Comparison of ENCODE assay signal across 8 cellular contexts in the genomic region with DNA sequence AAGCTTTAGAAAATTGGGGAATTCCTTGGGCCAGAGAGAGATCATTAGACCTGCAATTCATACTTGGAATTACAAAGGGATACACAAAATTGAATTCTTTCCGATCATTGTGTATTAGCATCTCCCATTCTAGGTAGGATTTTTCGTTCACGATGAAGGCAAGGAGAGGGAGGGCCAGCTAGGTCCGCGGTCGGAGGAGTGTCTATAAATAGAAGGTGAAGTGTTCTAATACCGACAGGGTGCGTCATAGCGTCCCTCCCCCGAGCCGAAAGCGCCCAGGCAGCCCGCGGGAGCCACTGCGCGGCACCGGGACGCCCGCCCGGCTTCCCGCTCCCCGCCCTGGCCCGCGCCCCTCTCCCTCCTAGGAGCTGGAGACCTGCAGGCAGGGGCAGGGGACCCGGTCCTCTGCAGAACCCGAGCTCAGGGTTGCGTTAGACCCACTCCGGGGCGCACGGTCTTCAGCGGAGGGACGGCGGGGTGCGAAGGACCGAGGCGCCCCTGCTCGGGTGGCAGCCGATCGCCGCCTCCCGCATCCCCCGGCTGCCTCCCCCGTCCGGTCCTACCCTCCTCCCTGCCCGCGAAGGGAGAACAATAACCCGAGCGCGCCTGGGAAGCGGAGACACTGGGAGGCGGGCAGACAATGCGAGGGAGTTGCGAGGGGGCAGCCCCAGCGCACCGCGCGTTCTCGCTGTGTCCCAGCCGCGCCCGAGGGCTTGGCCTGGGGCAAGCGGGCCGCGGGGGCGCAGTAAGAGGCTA.
DNase-seq lines count a peak whose midpoint lies in the region; ATAC-seq, FAIRE-seq and TF ChIP-seq lines count a peak whose summit lies in the region.

No MANE protein-coding gene starts in this region.

- peak; percentile 85 for DNase-seq in D341Med (ENCODE audit: low spot score)
- peak; percentile 78 for DNase-seq in HS-5 (ENCODE audit: low read depth)
- peak; percentile 79 to 81 for DNase-seq in NOMO-1 (lab: John Stamatoyannopoulos, UW; ENCODE audit: unreplicated experiment in 2 of 2)
- peak; percentile 78 for DNase-seq in activated CD8-positive, alpha-beta memory T cell treated with anti-CD3 and anti-CD28 coated beads, Interleukin-2, amount 50 U/mL, for 4 hours
- peak; percentile 87 for DNase-seq in endothelial cell of umbilical vein (ENCODE audit: low read depth, low spot score)
- DNase-seq in stimulated activated CD8-positive, alpha-beta memory T cell treated with anti-CD3 and anti-CD28 coated beads, Interleukin-4, amount 100 ng/mL, for 24 hours (ENCODE audit: low read depth), result peak; percentile 66

- BruUV-seq in endothelial cell of umbilical vein (replicated peaks; lab: Mats Ljungman, UMichigan), result no TSS peak

- TF ChIP-seq CTCF in endothelial cell of umbilical vein (IDR thresholded peaks at IDR 0.05; ENCODE audit: extremely low read depth in 1 of 2, insufficient read depth in 1 of 2, low read depth in 1 of 2, low read length in 2 of 2), result no peak

- POLR2A ChIA-PET in endothelial cell of umbilical vein (lab: Charles Lee), result interaction anchor here (0.7 to 1.7 kb wide), 8 partner anchors 12 to 124 kb away, joined by 3 to 19 read pairs (median 6); partner anchors contain the start of gene SERTAD2

- H2AFZ ChIP-seq in endothelial cell of umbilical vein (ENCODE audit: low read depth, low read length), result peak overlapping the region; percentile 77

- no peaks in the 10 kb centered on the region for H4K20me1 ChIP-seq in endothelial cell of umbilical vein (replicated peaks; ENCODE audit: control insufficient read depth, extremely low read depth, insufficient read depth, low read length)

- H3K79me2 ChIP-seq in endothelial cell of umbilical vein (ENCODE audit: control insufficient read depth, insufficient read depth, low read length), result no peaks in the 10 kb centered on the region

- dilution Hi-C loops in endothelial cell of umbilical vein (cut with MboI; ENCODE audit: extremely low pct_ligation_motif_present, low sequenced_read_pairs), result no loop called here

- intact Hi-C loops in endothelial cell of umbilical vein (cut with micrococcal nuclease), result loop anchor here (1.0 to 5.0 kb wide), 8 partner anchors 11 to 181 kb away; no protein-coding TSS in a partner anchor

- H3K9me1 ChIP-seq in endothelial cell of umbilical vein (replicated peaks; ENCODE audit: control insufficient read depth, extremely low read depth, insufficient read depth, low read length), result no peaks in the 10 kb centered on the region

- CTCF ChIA-PET in endothelial cell of umbilical vein (lab: Charles Lee), result interaction anchor here (0.6 to 1.9 kb wide), 14 partner anchors 13 to 123 kb away, joined by 3 to 22 read pairs (median 4); partner anchors contain the start of gene SERTAD2

- H3K27me3 ChIP-seq in endothelial cell of umbilical vein (ENCODE audit: control insufficient read depth in 2 of 2, insufficient read depth in 2 of 2, low read length in 2 of 2) (no peaks in the 10 kb centered on the region), mononuclear cell (ENCODE audit: insufficient read depth, low read length) (no peaks in the 10 kb centered on the region)

- H3K36me3 ChIP-seq in endothelial cell of umbilical vein (ENCODE audit: control insufficient read depth in 2 of 2, extremely low read depth in 1 of 2, insufficient read depth in 2 of 2, low read length in 2 of 2), result no peaks in the 10 kb centered on the region

- TF ChIP-seq POLR2A in endothelial cell of umbilical vein (IDR thresholded peaks at IDR 0.05; ENCODE audit: low read depth, low read length), result peak; percentile 76

- H3K4me1 ChIP-seq in endothelial cell of umbilical vein (ENCODE audit: control insufficient read depth, extremely low read depth, insufficient read depth, low read length) (peaks cover 12% of the 10 kb centered on the region), mononuclear cell (ENCODE audit: insufficient read depth, low read length) (peaks cover 22% of the 10 kb centered on the region)

- peak; percentile 91 for FAIRE-seq in endothelial cell of umbilical vein (lab: Jason Lieb, UNC)

- H3K4me3 ChIP-seq in endothelial cell of umbilical vein (replicated peaks in 1 of 3; ENCODE audit: insufficient read depth in 1 of 3, low read depth in 1 of 3, low read length in 3 of 3), result peak overlapping the region; percentile 57 to 80 (median 75)
- H3K4me3 ChIP-seq in mononuclear cell (ENCODE audit: low read length), result peak overlapping the region; percentile 59

- H3K27ac ChIP-seq in endothelial cell of umbilical vein (ENCODE audit: insufficient read depth, low read depth, low read length), result peak overlapping the region; percentile 87

- H3K4me2 ChIP-seq in endothelial cell of umbilical vein (ENCODE audit: insufficient read depth, low read length), result peak overlapping the region; percentile 99

- H3K9me3 ChIP-seq in endothelial cell of umbilical vein (replicated peaks; ENCODE audit: control insufficient read depth, insufficient read depth, low read length), result no peaks in the 10 kb centered on the region
- H3K9me3 ChIP-seq in mononuclear cell (ENCODE audit: low read depth, low read length), result no peaks in the 10 kb centered on the region

- peak overlapping the region; percentile 91 for H3K9ac ChIP-seq in endothelial cell of umbilical vein (replicated peaks; ENCODE audit: extremely low read depth, insufficient read depth, low read length)

- peak; percentile 82 for ATAC-seq in GM21360 (IDR thresholded peaks at IDR 0.05; ENCODE audit: unreplicated experiment)

TF ChIP-seq in endothelial cell of umbilical vein, 7 proteins besides CTCF, POLR2A, EP300 and RAD21:
- TF ChIP-seq POLR2AphosphoS5 (IDR thresholded peaks at IDR 0.05; ENCODE audit: insufficient read depth, low read depth, low read length) (peak; percentile 93), EZH2 (IDR thresholded peaks at IDR 0.05; ENCODE audit: borderline replicate concordance, low read depth, low read length, severe bottlenecking) (no peak), FOS (IDR thresholded peaks at IDR 0.05; ENCODE audit: borderline replicate concordance, insufficient read depth, low read length) (peak; percentile 64), JUN (IDR thresholded peaks at IDR 0.05; ENCODE audit: borderline replicate concordance, insufficient read depth, insufficient read length, low read depth) (peak; percentile 64), GATA2 (IDR thresholded peaks at IDR 0.05; ENCODE audit: insufficient read depth, insufficient read length, low read depth, low read length) (no peak)

Comparison
In these comparisons a context has a peak if more than half of its experiments do, and no peak if none do; other contexts are left out.
1. Peak in every context shown above with its lines: DNase-seq, ATAC-seq, H3K4me3 ChIP-seq and H3K27ac ChIP-seq.